1 cellular context compared by ENCODE assay signal in the genomic region with DNA sequence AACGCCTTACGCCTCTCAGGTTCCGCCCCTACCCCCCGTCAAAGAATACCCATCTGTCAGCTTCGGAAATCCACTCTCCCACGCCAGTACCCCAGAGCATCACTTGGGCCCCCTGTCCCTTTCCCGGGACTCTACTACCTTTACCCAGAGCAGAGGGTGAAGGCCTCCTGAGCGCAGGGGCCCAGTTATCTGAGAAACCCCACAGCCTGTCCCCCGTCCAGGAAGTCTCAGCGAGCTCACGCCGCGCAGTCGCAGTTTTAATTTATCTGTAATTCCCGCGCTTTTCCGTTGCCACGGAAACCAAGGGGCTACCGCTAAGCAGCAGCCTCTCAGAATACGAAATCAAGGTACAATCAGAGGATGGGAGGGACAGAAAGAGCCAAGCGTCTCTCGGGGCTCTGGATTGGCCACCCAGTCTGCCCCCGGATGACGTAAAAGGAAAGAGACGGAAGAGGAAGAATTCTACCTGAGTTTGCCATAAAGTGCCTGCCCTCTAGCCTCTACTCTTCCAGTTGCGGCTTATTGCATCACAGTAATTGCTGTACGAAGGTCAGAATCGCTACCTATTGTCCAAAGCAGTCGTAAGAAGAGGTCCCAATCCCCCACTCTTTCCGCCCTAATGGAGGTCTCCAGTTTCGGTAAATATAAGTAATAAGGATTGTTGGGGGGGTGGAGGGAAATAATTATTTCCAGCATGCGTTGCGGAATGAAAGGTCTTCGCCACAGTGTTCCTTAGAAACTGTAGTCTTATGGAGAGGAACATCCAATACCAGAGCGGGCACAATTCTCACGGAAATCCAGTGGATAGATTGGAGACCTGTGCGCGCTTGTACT.
A peak's percentile ranks its signal among the peaks of the same experiment; 100 is the strongest.
TF ChIP-seq lines count a peak whose summit lies in the region.

A gene (minus strand): TSS at position 232 of the 834 bp plus-strand sequence. CDS start 1,268 bp downstream, outside the sequence.

TF ChIP-seq in K562, 482 proteins besides CTCF, POLR2A, EP300 and RAD21 (continued from another document and continues in another):
- TF ChIP-seq, protein P1, sequence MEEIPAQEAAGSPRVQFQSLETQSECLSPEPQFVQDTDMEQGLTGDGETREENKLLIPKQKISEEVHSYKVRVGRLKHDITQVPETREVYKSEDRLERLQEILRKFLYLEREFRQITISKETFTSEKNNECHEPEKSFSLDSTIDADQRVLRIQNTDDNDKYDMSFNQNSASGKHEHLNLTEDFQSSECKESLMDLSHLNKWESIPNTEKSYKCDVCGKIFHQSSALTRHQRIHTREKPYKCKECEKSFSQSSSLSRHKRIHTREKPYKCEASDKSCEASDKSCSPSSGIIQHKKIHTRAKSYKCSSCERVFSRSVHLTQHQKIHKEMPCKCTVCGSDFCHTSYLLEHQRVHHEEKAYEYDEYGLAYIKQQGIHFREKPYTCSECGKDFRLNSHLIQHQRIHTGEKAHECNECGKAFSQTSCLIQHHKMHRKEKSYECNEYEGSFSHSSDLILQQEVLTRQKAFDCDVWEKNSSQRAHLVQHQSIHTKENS (CRISPR knock-in tag; IDR thresholded peaks at IDR 0.05) = no peak
- TF ChIP-seq, protein P2, sequence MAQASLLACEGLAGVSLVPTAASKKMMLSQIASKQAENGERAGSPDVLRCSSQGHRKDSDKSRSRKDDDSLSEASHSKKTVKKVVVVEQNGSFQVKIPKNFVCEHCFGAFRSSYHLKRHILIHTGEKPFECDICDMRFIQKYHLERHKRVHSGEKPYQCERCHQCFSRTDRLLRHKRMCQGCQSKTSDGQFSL (CRISPR knock-in tag; IDR thresholded peaks at IDR 0.05) = 0 out of 2 replicates have a peak, but pooled peaks have one; percentile 18
- TF ChIP-seq, protein P2 (tag; IDR thresholded peaks at IDR 0.05) = no peak
- TF ChIP-seq RFX1 (IDR thresholded peaks at IDR 0.05) = peak; percentile 99
- TF ChIP-seq MYNN (IDR thresholded peaks at IDR 0.05) = no peak
- no peak for TF ChIP-seq MYNN (CRISPR knock-in tag; IDR thresholded peaks at IDR 0.05)
- peak; percentile 95 for TF ChIP-seq NFRKB (IDR thresholded peaks at IDR 0.05; ENCODE audit: low read depth)
- TF ChIP-seq, protein P3, sequence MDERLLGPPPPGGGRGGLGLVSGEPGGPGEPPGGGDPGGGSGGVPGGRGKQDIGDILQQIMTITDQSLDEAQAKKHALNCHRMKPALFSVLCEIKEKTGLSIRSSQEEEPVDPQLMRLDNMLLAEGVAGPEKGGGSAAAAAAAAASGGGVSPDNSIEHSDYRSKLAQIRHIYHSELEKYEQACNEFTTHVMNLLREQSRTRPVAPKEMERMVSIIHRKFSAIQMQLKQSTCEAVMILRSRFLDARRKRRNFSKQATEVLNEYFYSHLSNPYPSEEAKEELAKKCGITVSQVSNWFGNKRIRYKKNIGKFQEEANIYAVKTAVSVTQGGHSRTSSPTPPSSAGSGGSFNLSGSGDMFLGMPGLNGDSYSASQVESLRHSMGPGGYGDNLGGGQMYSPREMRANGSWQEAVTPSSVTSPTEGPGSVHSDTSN (CRISPR knock-in tag; IDR thresholded peaks at IDR 0.05; ENCODE audit: low read depth) = no peak
- TF ChIP-seq, protein P3 (tag; conservative IDR thresholded peaks at IDR 0.05; ENCODE audit: low read depth) = no peak; the same call in 1 of the 2 replicates
- peak; percentile 99 for TF ChIP-seq CEBPB (tag; IDR thresholded peaks at IDR 0.05)
- no peak for TF ChIP-seq HDAC8 (tag; IDR thresholded peaks at IDR 0.05)
- TF ChIP-seq RBM15 (IDR thresholded peaks at IDR 0.05; ENCODE audit: insufficient read depth, low read length) = no peak
- no peak for TF ChIP-seq NR4A1 (CRISPR knock-in tag; IDR thresholded peaks at IDR 0.05)
- no peak for TF ChIP-seq NR4A1 (tag; IDR thresholded peaks at IDR 0.05)
- no peak for TF ChIP-seq NFE2 (IDR thresholded peaks at IDR 0.05; ENCODE audit: low read depth)
- TF ChIP-seq NCOA6 (IDR thresholded peaks at IDR 0.05) = peak; percentile 67
- TF ChIP-seq STAT5B (CRISPR knock-in tag; IDR thresholded peaks at IDR 0.05) = no peak
- peak; percentile 96 for TF ChIP-seq POLR2H (tag; IDR thresholded peaks at IDR 0.05; ENCODE audit: low read depth)
- TF ChIP-seq CBFA2T3 (IDR thresholded peaks at IDR 0.05) = no peak
- no peak for TF ChIP-seq HMG20B (CRISPR knock-in tag; IDR thresholded peaks at IDR 0.05)
- TF ChIP-seq, protein P4, sequence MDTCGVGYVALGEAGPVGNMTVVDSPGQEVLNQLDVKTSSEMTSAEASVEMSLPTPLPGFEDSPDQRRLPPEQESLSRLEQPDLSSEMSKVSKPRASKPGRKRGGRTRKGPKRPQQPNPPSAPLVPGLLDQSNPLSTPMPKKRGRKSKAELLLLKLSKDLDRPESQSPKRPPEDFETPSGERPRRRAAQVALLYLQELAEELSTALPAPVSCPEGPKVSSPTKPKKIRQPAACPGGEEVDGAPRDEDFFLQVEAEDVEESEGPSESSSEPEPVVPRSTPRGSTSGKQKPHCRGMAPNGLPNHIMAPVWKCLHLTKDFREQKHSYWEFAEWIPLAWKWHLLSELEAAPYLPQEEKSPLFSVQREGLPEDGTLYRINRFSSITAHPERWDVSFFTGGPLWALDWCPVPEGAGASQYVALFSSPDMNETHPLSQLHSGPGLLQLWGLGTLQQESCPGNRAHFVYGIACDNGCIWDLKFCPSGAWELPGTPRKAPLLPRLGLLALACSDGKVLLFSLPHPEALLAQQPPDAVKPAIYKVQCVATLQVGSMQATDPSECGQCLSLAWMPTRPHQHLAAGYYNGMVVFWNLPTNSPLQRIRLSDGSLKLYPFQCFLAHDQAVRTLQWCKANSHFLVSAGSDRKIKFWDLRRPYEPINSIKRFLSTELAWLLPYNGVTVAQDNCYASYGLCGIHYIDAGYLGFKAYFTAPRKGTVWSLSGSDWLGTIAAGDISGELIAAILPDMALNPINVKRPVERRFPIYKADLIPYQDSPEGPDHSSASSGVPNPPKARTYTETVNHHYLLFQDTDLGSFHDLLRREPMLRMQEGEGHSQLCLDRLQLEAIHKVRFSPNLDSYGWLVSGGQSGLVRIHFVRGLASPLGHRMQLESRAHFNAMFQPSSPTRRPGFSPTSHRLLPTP (IDR thresholded peaks at IDR 0.05; ENCODE audit: borderline replicate concordance, extremely low read depth, insufficient read length) = no peak
- TF ChIP-seq MAFF (IDR thresholded peaks at IDR 0.05; ENCODE audit: low read length) = 0 out of 2 replicates have a peak, but pooled peaks have one; percentile 15
- TF ChIP-seq MBD2 (IDR thresholded peaks at IDR 0.05; ENCODE audit: borderline replicate concordance, low read depth) = peak; percentile 77
- peak; percentile 93 for TF ChIP-seq EGR1 (conservative IDR thresholded peaks at IDR 0.05)
- TF ChIP-seq BRD9 (IDR thresholded peaks at IDR 0.05; ENCODE audit: low read depth, partially characterized antibody) = peak; percentile 79
- no peak for TF ChIP-seq XRCC4 (IDR thresholded peaks at IDR 0.05; ENCODE audit: extremely low read depth, insufficient read depth, insufficient read length)
- TF ChIP-seq MTA3 (IDR thresholded peaks at IDR 0.05; ENCODE audit: borderline replicate concordance) = peak; percentile 68; the same call in 1 of the 2 replicates
- no peak for TF ChIP-seq XRCC3 (IDR thresholded peaks at IDR 0.05)
- no peak for TF ChIP-seq TCF7L2 (IDR thresholded peaks at IDR 0.05; ENCODE audit: low read depth, low read length)
- peak; percentile 29; the same call in 1 of the 2 replicates for TF ChIP-seq NCOR1 (IDR thresholded peaks at IDR 0.05)
- no peak for TF ChIP-seq SPI1 (IDR thresholded peaks at IDR 0.05; ENCODE audit: borderline replicate concordance, low read depth, low read length)
- no peak for TF ChIP-seq PTRF (tag; IDR thresholded peaks at IDR 0.05)
- TF ChIP-seq, protein P5, sequence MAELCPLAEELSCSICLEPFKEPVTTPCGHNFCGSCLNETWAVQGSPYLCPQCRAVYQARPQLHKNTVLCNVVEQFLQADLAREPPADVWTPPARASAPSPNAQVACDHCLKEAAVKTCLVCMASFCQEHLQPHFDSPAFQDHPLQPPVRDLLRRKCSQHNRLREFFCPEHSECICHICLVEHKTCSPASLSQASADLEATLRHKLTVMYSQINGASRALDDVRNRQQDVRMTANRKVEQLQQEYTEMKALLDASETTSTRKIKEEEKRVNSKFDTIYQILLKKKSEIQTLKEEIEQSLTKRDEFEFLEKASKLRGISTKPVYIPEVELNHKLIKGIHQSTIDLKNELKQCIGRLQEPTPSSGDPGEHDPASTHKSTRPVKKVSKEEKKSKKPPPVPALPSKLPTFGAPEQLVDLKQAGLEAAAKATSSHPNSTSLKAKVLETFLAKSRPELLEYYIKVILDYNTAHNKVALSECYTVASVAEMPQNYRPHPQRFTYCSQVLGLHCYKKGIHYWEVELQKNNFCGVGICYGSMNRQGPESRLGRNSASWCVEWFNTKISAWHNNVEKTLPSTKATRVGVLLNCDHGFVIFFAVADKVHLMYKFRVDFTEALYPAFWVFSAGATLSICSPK (IDR thresholded peaks at IDR 0.05; ENCODE audit: borderline replicate concordance) = no peak
- TF ChIP-seq, protein P6, sequence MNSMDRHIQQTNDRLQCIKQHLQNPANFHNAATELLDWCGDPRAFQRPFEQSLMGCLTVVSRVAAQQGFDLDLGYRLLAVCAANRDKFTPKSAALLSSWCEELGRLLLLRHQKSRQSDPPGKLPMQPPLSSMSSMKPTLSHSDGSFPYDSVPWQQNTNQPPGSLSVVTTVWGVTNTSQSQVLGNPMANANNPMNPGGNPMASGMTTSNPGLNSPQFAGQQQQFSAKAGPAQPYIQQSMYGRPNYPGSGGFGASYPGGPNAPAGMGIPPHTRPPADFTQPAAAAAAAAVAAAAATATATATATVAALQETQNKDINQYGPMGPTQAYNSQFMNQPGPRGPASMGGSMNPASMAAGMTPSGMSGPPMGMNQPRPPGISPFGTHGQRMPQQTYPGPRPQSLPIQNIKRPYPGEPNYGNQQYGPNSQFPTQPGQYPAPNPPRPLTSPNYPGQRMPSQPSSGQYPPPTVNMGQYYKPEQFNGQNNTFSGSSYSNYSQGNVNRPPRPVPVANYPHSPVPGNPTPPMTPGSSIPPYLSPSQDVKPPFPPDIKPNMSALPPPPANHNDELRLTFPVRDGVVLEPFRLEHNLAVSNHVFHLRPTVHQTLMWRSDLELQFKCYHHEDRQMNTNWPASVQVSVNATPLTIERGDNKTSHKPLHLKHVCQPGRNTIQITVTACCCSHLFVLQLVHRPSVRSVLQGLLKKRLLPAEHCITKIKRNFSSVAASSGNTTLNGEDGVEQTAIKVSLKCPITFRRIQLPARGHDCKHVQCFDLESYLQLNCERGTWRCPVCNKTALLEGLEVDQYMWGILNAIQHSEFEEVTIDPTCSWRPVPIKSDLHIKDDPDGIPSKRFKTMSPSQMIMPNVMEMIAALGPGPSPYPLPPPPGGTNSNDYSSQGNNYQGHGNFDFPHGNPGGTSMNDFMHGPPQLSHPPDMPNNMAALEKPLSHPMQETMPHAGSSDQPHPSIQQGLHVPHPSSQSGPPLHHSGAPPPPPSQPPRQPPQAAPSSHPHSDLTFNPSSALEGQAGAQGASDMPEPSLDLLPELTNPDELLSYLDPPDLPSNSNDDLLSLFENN (IDR thresholded peaks at IDR 0.05; ENCODE audit: low read depth in 2 of 2, low read length in 2 of 2) = peak; percentile 4 to 15; a peak in 1 of 4 replicates
- no peak for TF ChIP-seq ZC3H11A (IDR thresholded peaks at IDR 0.05; ENCODE audit: low read depth, low read length)
- TF ChIP-seq ZNF830 (CRISPR knock-in tag; IDR thresholded peaks at IDR 0.05) = no peak
- TF ChIP-seq, protein P7, sequence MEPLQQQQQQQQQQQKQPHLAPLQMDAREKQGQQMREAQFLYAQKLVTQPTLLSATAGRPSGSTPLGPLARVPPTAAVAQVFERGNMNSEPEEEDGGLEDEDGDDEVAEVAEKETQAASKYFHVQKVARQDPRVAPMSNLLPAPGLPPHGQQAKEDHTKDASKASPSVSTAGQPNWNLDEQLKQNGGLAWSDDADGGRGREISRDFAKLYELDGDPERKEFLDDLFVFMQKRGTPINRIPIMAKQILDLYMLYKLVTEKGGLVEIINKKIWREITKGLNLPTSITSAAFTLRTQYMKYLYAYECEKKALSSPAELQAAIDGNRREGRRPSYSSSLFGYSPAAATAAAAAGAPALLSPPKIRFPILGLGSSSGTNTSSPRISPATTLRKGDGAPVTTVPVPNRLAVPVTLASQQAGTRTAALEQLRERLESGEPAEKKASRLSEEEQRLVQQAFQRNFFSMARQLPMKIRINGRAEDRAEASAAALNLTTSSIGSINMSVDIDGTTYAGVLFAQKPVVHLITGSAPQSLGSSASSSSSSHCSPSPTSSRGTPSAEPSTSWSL (CRISPR knock-in tag; IDR thresholded peaks at IDR 0.05; ENCODE audit: borderline replicate concordance) = no peak
- no peak for TF ChIP-seq RBM34 (IDR thresholded peaks at IDR 0.05; ENCODE audit: borderline replicate concordance, insufficient read depth, low read length)
- peak; percentile 84 for TF ChIP-seq MXI1 (IDR thresholded peaks at IDR 0.05; ENCODE audit: low read depth, low read length)
- TF ChIP-seq MTA1 (IDR thresholded peaks at IDR 0.05; ENCODE audit: borderline replicate concordance) = peak; percentile 99
- no peak for TF ChIP-seq SMARCB1 (IDR thresholded peaks at IDR 0.05; ENCODE audit: insufficient read length, low read depth)
- peak; percentile 96 for TF ChIP-seq EP400 (IDR thresholded peaks at IDR 0.05)
- no peak for TF ChIP-seq XRCC5 (IDR thresholded peaks at IDR 0.05; ENCODE audit: low read depth, low read length)
- TF ChIP-seq, protein P8, sequence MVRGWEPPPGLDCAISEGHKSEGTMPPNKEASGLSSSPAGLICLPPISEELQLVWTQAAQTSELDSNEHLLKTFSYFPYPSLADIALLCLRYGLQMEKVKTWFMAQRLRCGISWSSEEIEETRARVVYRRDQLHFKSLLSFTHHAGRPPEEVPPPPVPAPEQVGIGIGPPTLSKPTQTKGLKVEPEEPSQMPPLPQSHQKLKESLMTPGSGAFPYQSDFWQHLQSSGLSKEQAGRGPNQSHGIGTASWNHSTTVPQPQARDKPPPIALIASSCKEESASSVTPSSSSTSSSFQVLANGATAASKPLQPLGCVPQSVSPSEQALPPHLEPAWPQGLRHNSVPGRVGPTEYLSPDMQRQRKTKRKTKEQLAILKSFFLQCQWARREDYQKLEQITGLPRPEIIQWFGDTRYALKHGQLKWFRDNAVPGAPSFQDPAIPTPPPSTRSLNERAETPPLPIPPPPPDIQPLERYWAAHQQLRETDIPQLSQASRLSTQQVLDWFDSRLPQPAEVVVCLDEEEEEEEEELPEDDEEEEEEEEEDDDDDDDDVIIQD (CRISPR knock-in tag; IDR thresholded peaks at IDR 0.05) = no peak
- TF ChIP-seq HIVEP1 (CRISPR knock-in tag; IDR thresholded peaks at IDR 0.05) = no peak
- no peak for TF ChIP-seq RHOXF2B (CRISPR knock-in tag; conservative IDR thresholded peaks at IDR 0.05)
- peak; percentile 90 for TF ChIP-seq TBP (optimal IDR thresholded peaks at IDR 0.05; ENCODE audit: low read depth, low read length)
